ENCODE assay signal across 26 cellular contexts in the genomic region with DNA sequence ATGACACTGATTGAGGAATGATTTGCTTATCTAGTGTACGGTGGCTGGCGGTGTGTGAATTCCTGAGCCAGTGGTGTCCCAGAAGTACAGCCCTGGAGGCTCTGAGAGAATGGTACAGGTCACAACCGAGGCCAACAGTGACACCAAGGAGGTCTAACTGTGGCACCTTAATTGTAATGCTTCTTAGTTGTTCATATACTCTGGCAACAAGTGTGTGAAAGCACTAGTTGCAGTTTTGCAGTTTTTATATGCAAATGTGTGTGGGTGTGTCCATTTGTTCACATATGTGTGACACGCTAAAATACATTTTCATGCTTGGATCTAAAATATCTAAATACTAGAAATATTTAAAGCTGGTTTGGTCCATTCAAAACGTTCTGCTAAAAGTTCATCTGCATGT.
"Had no signal": no experiment of that assay in that cellular context is flagged by ENCODE, and none has a peak within 500 bp of the region (broad histone marks: within the 10 kb centered on the region; RNA-seq: fewer than 3 reads in every experiment).

No MANE protein-coding gene starts in this region.

- H3K4me1 ChIP-seq: stomach, suprapubic skin, testis, thyroid gland, tibial artery, tibial nerve, transverse colon, upper lobe of right lung, uterus, vagina had no signal

- H3K27me3 ChIP-seq: stomach, suprapubic skin, testis, thyroid gland, tibial artery, tibial nerve, transverse colon, upper lobe of left lung, upper lobe of right lung, uterus, vagina had no signal

- ATAC-seq: stimulated activated effector memory CD8-positive, alpha-beta T cell treated with anti-CD3 and anti-CD28 coated beads, Interleukin-12 subunit alpha, Interleukin-12 subunit beta, amount 100 ng/mL, for 72 hours; stimulated activated memory B cell treated with anti-CD40 and anti-IgM and Interleukin-4, amounts not matched to agents 10 μg/mL and 1 μg/mL and 100 μg/mL, for 72 hours; stimulated activated naive B cell treated with anti-CD40 and anti-IgM and Interleukin-4, amounts not matched to agents 10 μg/mL and 1 μg/mL and 100 μg/mL, for 72 hours; stimulated activated naive CD8-positive, alpha-beta T cell treated with anti-CD3 and anti-CD28 coated beads, Interleukin-15, amount 100 ng/mL, for 72 hours; stimulated activated naive CD8-positive, alpha-beta T cell treated with anti-CD3 and anti-CD28 coated beads, Interleukin-15, Interleukin-2, amounts not matched to agents 100 U/mL and 50 U/mL, for 24 hours; upper lobe of right lung had no signal

- H3K36me3 ChIP-seq: suprapubic skin, thoracic aorta, thyroid gland, tibial artery, tibial nerve, transverse colon, upper lobe of left lung, upper lobe of right lung, uterus, vagina had no signal

- H3K9me3 ChIP-seq: stomach, suprapubic skin, testis, thoracic aorta, thyroid gland, tibial artery, tibial nerve, transverse colon, upper lobe of left lung, upper lobe of right lung, uterus, vagina had no signal

- H3K27ac ChIP-seq: stomach, suprapubic skin, testis, thoracic aorta, thyroid gland, tibial artery, tibial nerve, transverse colon, upper lobe of left lung, upper lobe of right lung, uterus, vagina had no signal

- H3K4me3 ChIP-seq: stomach, suprapubic skin, testis, thoracic aorta, thyroid gland, tibial artery, tibial nerve, transverse colon, upper lobe of left lung, upper lobe of right lung, uterus, vagina had no signal

- DNase-seq: stimulated activated CD4-positive, alpha-beta T cell treated with anti-CD3 and anti-CD28 coated beads, Interleukin-2, amount 100 ng/mL, for 48 hours; stimulated activated CD4-positive, alpha-beta T cell treated with anti-CD3 and anti-CD28 coated beads, Interleukin-4, amount 100 ng/mL, for 1 hour; stimulated activated CD4-positive, alpha-beta T cell treated with anti-CD3 and anti-CD28 coated beads, Interleukin-4, amount 100 ng/mL, for 24 hours; stimulated activated CD4-positive, alpha-beta T cell treated with anti-CD3 and anti-CD28 coated beads, Interleukin-4, amount 100 ng/mL, for 4 hours; stimulated activated CD8-positive, alpha-beta memory T cell treated with anti-CD3 and anti-CD28 coated beads, Interleukin-4, amount 100 ng/mL, for 48 hours; stimulated activated naive B cell treated with anti-CD40 and anti-IgM and Interleukin-4, amounts not matched to agents 10 μg/mL and 1 μg/mL and 100 μg/mL, for 72 hours; stimulated activated naive CD4-positive, alpha-beta T cell; stimulated activated naive CD4-positive, alpha-beta T cell treated with Interleukin-2 at 50 U/mL for 16 hours; stimulated activated naive CD8-positive, alpha-beta T cell treated with anti-CD3 and anti-CD28 coated beads, Interleukin-15, amount 100 ng/mL, for 72 hours; stimulated activated naive CD8-positive, alpha-beta T cell treated with anti-CD3 and anti-CD28 coated beads, Interleukin-15, Interleukin-2, amounts not matched to agents 100 U/mL and 50 U/mL, for 24 hours; stomach; substantia nigra; testis; thyroid gland; tibial artery; transverse colon; trophoblast cell; upper lobe of left lung; upper lobe of right lung; uterus had no signal
